In genomic region chr4:74968456-74969164, GRCh38 we compare ENCODE assay signal across 15 cellular contexts. TPM values are rescaled to one million over a fixed set of nuclear protein-coding genes. Genes with fewer than 3 reads are reported as not detected.
A peak's percentile ranks its signal among the peaks of the same experiment; 100 is the strongest.
DNase-seq lines count a peak whose midpoint lies in the region; ATAC-seq and TF ChIP-seq lines count a peak whose summit lies in the region.
"Had no signal": no experiment of that assay in that cellular context is flagged by ENCODE, and none has a peak within 500 bp of the region (broad histone marks: within the 10 kb centered on the region; RNA-seq: fewer than 3 reads in every experiment).

No MANE protein-coding gene starts in this region.

- H3K4me3 ChIP-seq in skeletal muscle tissue (ENCODE audit: low read length in 3 of 3), result no peak overlapping the region
- H3K4me3 ChIP-seq: suprapubic skin had no signal

- no peaks in the 10 kb centered on the region for H3K9me3 ChIP-seq in skeletal muscle tissue (ENCODE audit: control insufficient read depth in 3 of 3, low read length in 3 of 3)
- H3K9me3 ChIP-seq: suprapubic skin had no signal

- H3K27ac ChIP-seq in skeletal muscle tissue (ENCODE audit: low read depth, low read length), result peak overlapping the region; percentile 92
- H3K27ac ChIP-seq: suprapubic skin had no signal

- peak; percentile 30 for ATAC-seq in activated CD4-positive, alpha-beta T cell treated with anti-CD3 and anti-CD28 coated beads for 36 hours
- ATAC-seq in GM21619 (IDR thresholded peaks at IDR 0.05; ENCODE audit: unreplicated experiment) (peak; percentile 80), HG03175 (IDR thresholded peaks at IDR 0.05; ENCODE audit: unreplicated experiment) (peak; percentile 52), HG03139 (IDR thresholded peaks at IDR 0.05; ENCODE audit: unreplicated experiment) (no peak), WTC11 (no peak)
- ATAC-seq: PC-3 had no signal

- H3K27me3 Mint-ChIP-seq in activated CD4-positive, alpha-beta T cell treated with anti-CD3 and anti-CD28 coated beads for 36 hours, result peaks cover 3% of the 10 kb centered on the region
- no peaks in the 10 kb centered on the region for H3K27me3 Mint-ChIP-seq in WTC11 (ENCODE audit: low read depth)

- no peak for DNase-seq in activated CD4-positive, alpha-beta T cell treated with anti-CD3 and anti-CD28 coated beads for 36 hours
- no peak for DNase-seq in activated CD4-positive, alpha-beta T cell treated with anti-CD3 and anti-CD28 coated beads for 1 hour
- DNase-seq in D341Med (ENCODE audit: low spot score) (no peak), WTC11 (ENCODE audit: low spot score) (no peak)
- DNase-seq: 8988T; activated CD4-positive, alpha-beta T cell treated with anti-CD3 and anti-CD28 coated beads, Interleukin-2, amount 50 U/mL, for 1 hour; activated naive CD4-positive, alpha-beta T cell; KBM-7; PC-3; T-helper 1 cell had no signal

- POLR2A ChIA-PET in activated CD4-positive, alpha-beta T cell treated with anti-CD3 and anti-CD28 coated beads for 36 hours (lab: Charles Lee), result no interaction called here
- POLR2A ChIA-PET in WTC11 (lab: Charles Lee), result no interaction called here

- H3K9me3 Mint-ChIP-seq in activated CD4-positive, alpha-beta T cell treated with anti-CD3 and anti-CD28 coated beads for 36 hours (ENCODE audit: low read depth), result no peaks in the 10 kb centered on the region
- no peaks in the 10 kb centered on the region for H3K9me3 Mint-ChIP-seq in WTC11

- no peaks in the 10 kb centered on the region for H3K36me3 Mint-ChIP-seq in activated CD4-positive, alpha-beta T cell treated with anti-CD3 and anti-CD28 coated beads for 36 hours (ENCODE audit: low read depth)
- no peaks in the 10 kb centered on the region for H3K36me3 Mint-ChIP-seq in WTC11

- H3K4me1 Mint-ChIP-seq in activated CD4-positive, alpha-beta T cell treated with anti-CD3 and anti-CD28 coated beads for 36 hours, result no peaks in the 10 kb centered on the region
- no peaks in the 10 kb centered on the region for H3K4me1 Mint-ChIP-seq in WTC11

- H3K4me1 ChIP-seq in skeletal muscle tissue (ENCODE audit: control insufficient read depth in 3 of 3, insufficient read depth in 3 of 3, low read length in 3 of 3), result peaks cover 26 to 34% (median 32%) of the 10 kb centered on the region in 3 donors

- no peaks in the 10 kb centered on the region for H3K27me3 ChIP-seq in skeletal muscle tissue (ENCODE audit: control insufficient read depth in 3 of 3, insufficient read depth in 3 of 3, low read length in 3 of 3)
- H3K27me3 ChIP-seq: suprapubic skin had no signal

- no peaks in the 10 kb centered on the region for H3K36me3 ChIP-seq in skeletal muscle tissue (ENCODE audit: control insufficient read depth in 3 of 3, insufficient read depth in 3 of 3, low read length in 3 of 3)
- H3K36me3 ChIP-seq: suprapubic skin had no signal

- H3K4me3 Mint-ChIP-seq in activated CD4-positive, alpha-beta T cell treated with anti-CD3 and anti-CD28 coated beads for 36 hours, result no peak overlapping the region
- H3K4me3 Mint-ChIP-seq in WTC11, result no peak overlapping the region

- intact Hi-C loops in activated CD4-positive, alpha-beta T cell treated with anti-CD3 and anti-CD28 coated beads for 36 hours (cut with DNase I, micrococcal nuclease), result no loop called here

- H3K9ac ChIP-seq in skeletal muscle tissue (ENCODE audit: low read depth in 1 of 3, low read length in 3 of 3), result no peak overlapping the region

- CTCF ChIA-PET in activated CD4-positive, alpha-beta T cell treated with anti-CD3 and anti-CD28 coated beads for 36 hours (lab: Charles Lee), result no interaction called here
- CTCF ChIA-PET in WTC11 (lab: Charles Lee), result no interaction called here

- no peak overlapping the region for H3K27ac Mint-ChIP-seq in activated CD4-positive, alpha-beta T cell treated with anti-CD3 and anti-CD28 coated beads for 36 hours
- H3K27ac Mint-ChIP-seq in WTC11, result no peak overlapping the region

- TF ChIP-seq CTCF in WTC11 (IDR thresholded peaks at IDR 0.05), result no peak

TF ChIP-seq in WTC11, 78 proteins besides CTCF, POLR2A, EP300 and RAD21:
- no peak for TF ChIP-seq CDX4 (CRISPR knock-in tag; IDR thresholded peaks at IDR 0.05; ENCODE audit: borderline replicate concordance)
- no peak for TF ChIP-seq FOXK1 (CRISPR knock-in tag; IDR thresholded peaks at IDR 0.05)
- TF ChIP-seq AR (CRISPR knock-in tag; IDR thresholded peaks at IDR 0.05), result no peak
- TF ChIP-seq PRRX2 (CRISPR knock-in tag; IDR thresholded peaks at IDR 0.05), result no peak
- no peak for TF ChIP-seq EMX1 (CRISPR knock-in tag; IDR thresholded peaks at IDR 0.05)
- no peak for TF ChIP-seq ZNF416 (CRISPR knock-in tag; IDR thresholded peaks at IDR 0.05)
- TF ChIP-seq MLX (CRISPR knock-in tag; IDR thresholded peaks at IDR 0.05), result no peak
- TF ChIP-seq STAT6 (CRISPR knock-in tag; conservative IDR thresholded peaks at IDR 0.05; ENCODE audit: low read depth), result no peak

RNA-seq across cellular contexts. Expression of gene PARM1, which starts 35.7 kb away (rescaled TPM):
- total RNA-seq in activated CD4-positive, alpha-beta T cell treated with anti-CD3 and anti-CD28 coated beads for 36 hours, result under 1 TPM; 0.04 to 0.05 TPM
- total RNA-seq in skeletal muscle tissue (28.7 TPM), WTC11 (2021) (3.5 to 6.3 TPM (median 4.1 TPM) in 3 replicates)

Comparison
In these comparisons a context has a peak if more than half of its experiments do, and no peak if none do; other contexts are left out.
1. ATAC-seq: peak in activated CD4-positive, alpha-beta T cell treated with anti-CD3 and anti-CD28 coated beads for 36 hours (single experiment), GM21619 (single experiment) and HG03175 (single experiment); none in HG03139 (single experiment) and WTC11 (single experiment).